ENCODE assay signal across 8 cellular contexts in genomic region chr4:41644288-41644914, GRCh38.
A peak's percentile ranks its signal among the peaks of the same experiment; 100 is the strongest.
DNase-seq lines count a peak whose midpoint lies in the region; ATAC-seq and TF ChIP-seq lines count a peak whose summit lies in the region.

No MANE protein-coding gene starts in this region.

- ATAC-seq in HG02642 (IDR thresholded peaks at IDR 0.05; ENCODE audit: poor library complexity, unreplicated experiment), result no peak

- H3K27me3 ChIP-seq in HUES64 (ENCODE audit: insufficient read depth, low read length), result peaks cover 16% of the 10 kb centered on the region
- no peaks in the 10 kb centered on the region for H3K27me3 ChIP-seq in kidney epithelial cell (ENCODE audit: control insufficient read depth, insufficient read depth, low read length)

- WGBS in HUES64, result 13% methylated on average over 41 of the region's 41 CpGs

- DNase-seq in AG08396 (ENCODE audit: low spot score), result peak; percentile 63
- peak; percentile 61 for DNase-seq in choroid plexus epithelial cell (ENCODE audit: low read depth)
- DNase-seq in kidney epithelial cell (ENCODE audit: low read depth), result no peak
- peak in 2 of 3 donors; percentile 3 to 4 for DNase-seq in stimulated activated CD4-positive, alpha-beta T cell treated with anti-CD3 and anti-CD28 coated beads, TNF-alpha, amount 100 ng/mL, for 48 hours (ENCODE audit: low read depth in 3 of 3)
- no peak for DNase-seq in T1000 (lab: John Stamatoyannopoulos, UW)
- DNase-seq in NCI-H1930 (lab: John Stamatoyannopoulos, UW), result no peak

- H3K4me3 ChIP-seq in HUES64 (ENCODE audit: low read length) (peak overlapping the region; percentile 24), choroid plexus epithelial cell (ENCODE audit: low read depth, low read length) (peak overlapping the region; percentile 23), kidney epithelial cell (ENCODE audit: low read depth, low read length) (no peak overlapping the region)

- peak; percentile 77 for TF ChIP-seq CTCF in choroid plexus epithelial cell (conservative IDR thresholded peaks at IDR 0.05; ENCODE audit: low read depth, low read length)
- TF ChIP-seq CTCF in kidney epithelial cell (IDR thresholded peaks at IDR 0.05; ENCODE audit: insufficient read depth, low read length, poor library complexity, severe bottlenecking), result peak; percentile 86

- H3K9ac ChIP-seq in HUES64 (ENCODE audit: low read depth, low read length), result no peak overlapping the region

- peaks cover 20% of the 10 kb centered on the region for H3K4me1 ChIP-seq in HUES64 (ENCODE audit: insufficient read depth, low read length)

- H3K36me3 ChIP-seq in HUES64 (ENCODE audit: insufficient read depth, low read length) (no peaks in the 10 kb centered on the region), kidney epithelial cell (ENCODE audit: control insufficient read depth, insufficient read depth, low read length) (no peaks in the 10 kb centered on the region)

- no peak overlapping the region for H3K27ac ChIP-seq in HUES64 (ENCODE audit: low read depth, low read length)

- H3K9me3 ChIP-seq in HUES64 (ENCODE audit: insufficient read depth, low read depth, low read length), result no peaks in the 10 kb centered on the region

Comparison
In these comparisons a context has a peak if more than half of its experiments do, and no peak if none do; other contexts are left out.
1. DNase-seq: peak in AG08396 (single experiment), choroid plexus epithelial cell (single experiment) and stimulated activated CD4-positive, alpha-beta T cell treated with anti-CD3 and anti-CD28 coated beads, TNF-alpha, amount 100 ng/mL, for 48 hours (2 of 3); none in kidney epithelial cell (single experiment), T1000 (single experiment) and NCI-H1930 (0 of 2).